Comparison of ENCODE assay signal across 7 cellular contexts in the genomic region with DNA sequence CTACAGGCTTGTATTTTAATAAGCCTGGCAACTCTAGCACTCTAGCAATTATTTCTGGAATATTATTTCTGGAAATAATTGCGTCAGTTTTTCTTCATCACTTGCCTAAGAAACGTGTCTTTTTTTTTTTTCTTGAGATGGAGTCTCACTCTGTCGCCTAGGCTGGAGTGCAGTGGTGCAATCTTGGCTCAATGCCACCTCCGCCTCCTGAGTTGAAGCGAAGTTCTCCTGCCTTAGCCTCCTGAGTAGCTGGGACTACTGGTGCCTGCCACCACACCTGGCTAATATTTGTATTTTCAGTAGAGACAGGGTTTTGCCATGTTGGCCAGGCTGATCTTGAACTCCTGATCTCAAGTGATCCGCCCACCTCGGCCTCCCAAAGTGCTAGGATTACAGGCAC.
A peak's percentile ranks its signal among the peaks of the same experiment; 100 is the strongest.
DNase-seq lines count a peak whose midpoint lies in the region; ATAC-seq, FAIRE-seq and TF ChIP-seq lines count a peak whose summit lies in the region.
"Not testable (repeated sequence)": the region's sequence is repeated elsewhere in the genome, so short reads cannot be mapped to it uniquely, and the experiment has no call there.

No MANE protein-coding gene starts in this region.

- peak overlapping the region; percentile 25; the same call in 1 of the 2 replicates for H3K18ac ChIP-seq in IMR-90 (ENCODE audit: low read depth, low read length)

- not testable (repeated sequence) for H3K9me1 ChIP-seq in IMR-90 (ENCODE audit: insufficient read depth, low read length); K562 (ENCODE audit: control insufficient read depth, insufficient read depth, low read length)

- not testable (repeated sequence) for H3K36me3 ChIP-seq in IMR-90 (ENCODE audit: control insufficient read depth, insufficient read depth, low read length); K562 (ENCODE audit: control insufficient read depth, insufficient read depth, low read length); esophagus muscularis mucosa; tibial artery; aorta (ENCODE audit: control insufficient read depth in 1 of 2, insufficient read depth in 2 of 2, low read length in 1 of 2)

- H3K79me1 ChIP-seq in IMR-90 (ENCODE audit: low read depth in 1 of 2, low read length in 2 of 2), result not testable (repeated sequence)

- not testable (repeated sequence) for H3K4ac ChIP-seq in IMR-90 (ENCODE audit: low read depth, low read length)

- dilution Hi-C loops in IMR-90 (cut with HindIII; ENCODE audit: low sequenced_read_pairs, unreplicated experiment), result not testable (repeated sequence)

- H3K4me2 ChIP-seq in A549, result peak overlapping the region; percentile 36; the same call in 2 of the 3 replicates
- not testable (repeated sequence) for H3K4me2 ChIP-seq in IMR-90 (ENCODE audit: low read depth, low read length); K562 (ENCODE audit: insufficient read depth, low read length)

- not testable (repeated sequence) for H2BK5ac ChIP-seq in IMR-90 (ENCODE audit: low read depth, low read length, poor library complexity, severe bottlenecking)

- CTCF ChIA-PET in A549 (lab: Yijun Ruan, JAX), result interaction anchor here (0.9 kb wide), 1 partner anchor 10 kb away, joined by 4 read pairs; no protein-coding TSS in a partner anchor
- CTCF ChIA-PET in IMR-90 (lab: Yijun Ruan, JAX); K562 (lab: Yijun Ruan, JAX; ENCODE audit: low intra/inter-chr PET ratio): not testable (repeated sequence)

- not testable (repeated sequence) for H3K56ac ChIP-seq in IMR-90 (ENCODE audit: extremely low read depth, insufficient read depth, low read length)

- H2BK120ac ChIP-seq in IMR-90 (ENCODE audit: low read depth, low read length), result not testable (repeated sequence)

- not testable (repeated sequence) for TF ChIP-seq POLR2A in A549 (IDR thresholded peaks at IDR 0.05; ENCODE audit: low read length); IMR-90 (IDR thresholded peaks at IDR 0.05; ENCODE audit: low read depth, low read length); K562 (conservative IDR thresholded peaks at IDR 0.05); esophagus muscularis mucosa (IDR thresholded peaks at IDR 0.05; ENCODE audit: low read depth)

- not testable (repeated sequence) for BruUV-seq in IMR-90 (replicated peaks; lab: Mats Ljungman, UMichigan); K562 (replicated peaks; lab: Mats Ljungman, UMichigan)

- not testable (repeated sequence) for TF ChIP-seq RAD21 in A549 (conservative IDR thresholded peaks at IDR 0.05 in 1 of 2, IDR thresholded peaks at IDR 0.05 in 1 of 2); IMR-90 (IDR thresholded peaks at IDR 0.05; ENCODE audit: low read length); K562 (CRISPR knock-in tag; conservative IDR thresholded peaks at IDR 0.05 in 1 of 2, IDR thresholded peaks at IDR 0.05 in 1 of 2)

- not testable (repeated sequence) for TF ChIP-seq EP300 in A549 (IDR thresholded peaks at IDR 0.05); K562 (IDR thresholded peaks at IDR 0.05; ENCODE audit: low read length); esophagus muscularis mucosa (IDR thresholded peaks at IDR 0.05)

- H3K27ac ChIP-seq in A549, result peak overlapping the region; percentile 88 to 89
- not testable (repeated sequence) for H3K27ac ChIP-seq in IMR-90 (ENCODE audit: insufficient read depth, low read length); K562 (ENCODE audit: extremely low read depth, low read depth, low read length); esophagus muscularis mucosa (replicated peaks in 1 of 4); tibial artery; aorta (ENCODE audit: low read depth in 1 of 2, low read length in 2 of 2)

- in situ Hi-C loops in IMR-90 (cut with MboI; ENCODE audit: low sequenced_read_pairs); K562 (cut with MboI): not testable (repeated sequence)

- H2BK15ac ChIP-seq in IMR-90 (ENCODE audit: low read depth, low read length), result not testable (repeated sequence)

- H3K9me3 ChIP-seq in A549; IMR-90 (ENCODE audit: control insufficient read depth, insufficient read depth, low read length); K562 (replicated peaks; ENCODE audit: control insufficient read depth, insufficient read depth, low read depth, low read length); esophagus muscularis mucosa; tibial artery; aorta (ENCODE audit: control insufficient read depth, low read length): not testable (repeated sequence)

- not testable (repeated sequence) for H2AK9ac ChIP-seq in IMR-90 (replicated peaks; ENCODE audit: low read depth, low read length, poor library complexity)

- not testable (repeated sequence) for H4K20me1 ChIP-seq in IMR-90 (ENCODE audit: insufficient read depth, low read length); K562 (replicated peaks; ENCODE audit: control insufficient read depth, insufficient read depth, low read length)

- not testable (repeated sequence) for H3K27me3 ChIP-seq in IMR-90 (ENCODE audit: control insufficient read depth, insufficient read depth, low read length); K562 (ENCODE audit: control insufficient read depth in 2 of 2, insufficient read depth in 2 of 2, low read length in 2 of 2); esophagus muscularis mucosa; tibial artery; aorta (ENCODE audit: control insufficient read depth in 1 of 2, insufficient read depth in 2 of 2, low read length in 1 of 2)

- H3K4me1 ChIP-seq in A549 (peaks cover 93% of the 10 kb centered on the region), IMR-90 (ENCODE audit: control insufficient read depth, insufficient read depth, low read length) (peaks cover 11% of the 10 kb centered on the region), esophagus muscularis mucosa (peaks cover 7 to 36% (median 31%) of the 10 kb centered on the region in 4 donors)
- not testable (repeated sequence) for H3K4me1 ChIP-seq in K562 (replicated peaks in 1 of 2; ENCODE audit: control insufficient read depth in 2 of 2, insufficient read depth in 2 of 2, low read length in 2 of 2); tibial artery; aorta (ENCODE audit: control insufficient read depth in 1 of 2, insufficient read depth in 2 of 2, low read length in 2 of 2)

- H3K23ac ChIP-seq in IMR-90 (ENCODE audit: low read depth, low read length), result not testable (repeated sequence)

- peak overlapping the region; percentile 32; the same call in 1 of the 2 replicates for H4K91ac ChIP-seq in IMR-90 (ENCODE audit: insufficient read depth, low read depth, low read length)

- TF ChIP-seq CTCF in A549 (IDR thresholded peaks at IDR 0.05); IMR-90 (conservative IDR thresholded peaks at IDR 0.05; ENCODE audit: low read depth, low read length); K562 (IDR thresholded peaks at IDR 0.05 in 2 of 3, conservative IDR thresholded peaks at IDR 0.05 in 1 of 3; ENCODE audit: insufficient read depth in 2 of 3, low read depth in 1 of 3, low read length in 3 of 3); esophagus muscularis mucosa (IDR thresholded peaks at IDR 0.05); tibial artery (IDR thresholded peaks at IDR 0.05): not testable (repeated sequence)

- H3K4me3 ChIP-seq in A549; IMR-90 (ENCODE audit: insufficient read depth, low read depth, low read length); K562; esophagus muscularis mucosa; tibial artery; aorta (ENCODE audit: low read length in 2 of 2): not testable (repeated sequence)

- ATAC-seq in A549; IMR-90 (ENCODE audit: low read depth); K562; aorta (ENCODE audit: low FRiP score): not testable (repeated sequence)

- WGBS in A549 (ENCODE audit: missing lambda C conversion rate), result 79% methylated on average over 7 of the region's 7 CpGs
- WGBS in IMR-90 (ENCODE audit: extremely low coverage in 2 of 2, insufficient read length in 1 of 2), 2 experiments, result no CpG with 5 or more reads among the region's 7 CpGs
- WGBS in K562 (ENCODE audit: insufficient coverage, low coverage, missing lambda C conversion rate), result 10% methylated on average over 7 of the region's 7 CpGs
- 61% methylated on average over 7 of the region's 7 CpGs for WGBS in esophagus muscularis mucosa
- 34% methylated on average over 7 of the region's 7 CpGs for WGBS in aorta, 2 donors

- H3K79me2 ChIP-seq in K562 (ENCODE audit: control insufficient read depth, insufficient read depth, low read length), result not testable (repeated sequence)

- H2AK5ac ChIP-seq in IMR-90 (ENCODE audit: low read depth, low read length), result not testable (repeated sequence)

- H4K5ac ChIP-seq in IMR-90 (ENCODE audit: low read depth, low read length), result not testable (repeated sequence)

- not testable (repeated sequence) for H3K9ac ChIP-seq in IMR-90 (ENCODE audit: low read depth, low read length); K562 (ENCODE audit: insufficient read depth in 1 of 2, low read depth in 2 of 2, low read length in 2 of 2)

- not testable (repeated sequence) for H2AFZ ChIP-seq in IMR-90 (replicated peaks; ENCODE audit: low read length, poor library complexity); K562 (ENCODE audit: low read depth, low read length)

- H3K14ac ChIP-seq in IMR-90 (replicated peaks; ENCODE audit: low read depth, low read length), result not testable (repeated sequence)

- DNase-seq in A549 (ENCODE audit: low read depth in 1 of 2, low spot score in 1 of 2); IMR-90; K562 (ENCODE audit: extremely low read depth in 1 of 4, low spot score in 3 of 4): not testable (repeated sequence)
- DNase-seq in esophagus muscularis mucosa (ENCODE audit: extremely low spot score) (peak; percentile 31), iris pigment epithelial cell (ENCODE audit: low read depth) (peak; percentile 31), tibial artery (peak; percentile 26 to 67), aorta (peak; percentile 71 to 79)

- H4K8ac ChIP-seq in IMR-90 (ENCODE audit: low read depth in 2 of 2, low read length in 2 of 2), result not testable (repeated sequence)

- H2BK20ac ChIP-seq in IMR-90 (ENCODE audit: low read depth, low read length), result not testable (repeated sequence)

- not testable (repeated sequence) for FAIRE-seq in A549 (lab: Jason Lieb, UNC); K562 (lab: Jason Lieb, UNC)

- intact Hi-C loops in IMR-90 (cut with micrococcal nuclease); K562 (cut with micrococcal nuclease); esophagus muscularis mucosa (cut with DNase I); tibial artery (cut with DNase I; ENCODE audit: low total_unique reads); aorta (cut with DNase I): not testable (repeated sequence)

- POLR2A ChIA-PET in A549 (lab: Yijun Ruan, JAX); IMR-90 (lab: Charles Lee; ENCODE audit: unreplicated experiment): not testable (repeated sequence)
- POLR2A ChIA-PET in K562 (lab: Yijun Ruan, JAX), result interaction anchor here (1.2 to 1.3 kb wide), 2 partner anchors 10 to 204 kb away, joined by 3 read pairs; no protein-coding TSS in a partner anchor
